In genomic region chr7:108525985-108526767, GRCh38 we compare ENCODE assay signal across 8 cellular contexts. TPM values are rescaled to one million over a fixed set of nuclear protein-coding genes. Genes with fewer than 3 reads are reported as not detected.
A peak's percentile ranks its signal among the peaks of the same experiment; 100 is the strongest.
DNase-seq lines count a peak whose midpoint lies in the region; ATAC-seq and FAIRE-seq lines count a peak whose summit lies in the region.

Gene PNPLA8, minus strand, starts transcription at chr7:108526135. Its CDS starts 10,644 bp downstream, at chr7:108515491.

- H3K9me3 ChIP-seq in KOPT-K1 (ENCODE audit: insufficient read depth, low read length, poor library complexity, severe bottlenecking), result no peaks in the 10 kb centered on the region
- H3K9me3 ChIP-seq in muscle layer of colon (ENCODE audit: low read length), result no peaks in the 10 kb centered on the region

- DNase-seq in DMS79 (lab: John Stamatoyannopoulos, UW) (peak; percentile 99), RCC 7860 (ENCODE audit: low spot score) (peak; percentile 99)
- DNase-seq in activated T-cell treated with anti-CD3 and anti-CD28 coated beads, Interleukin-2, amount 50 U/mL, for 72 hours, result peak; percentile 100
- peak; percentile 100 for DNase-seq in stimulated activated CD8-positive, alpha-beta memory T cell treated with anti-CD3 and anti-CD28 coated beads, Interleukin-7, amount 100 ng/mL, for 24 hours (ENCODE audit: low read depth)

- FAIRE-seq in RCC 7860 (lab: Jason Lieb, UNC), result peak; percentile 93

- H3K36me3 Mint-ChIP-seq in activated T-cell treated with anti-CD3 and anti-CD28 coated beads, Interleukin-2, amount 50 U/mL, for 72 hours (ENCODE audit: insufficient read depth in 2 of 2), result peaks cover 2 to 3% of the 10 kb centered on the region in 2 donors

- peak within 1 kb of the TSS; percentile 84 for H3K27ac ChIP-seq in KOPT-K1 (ENCODE audit: low read depth, low read length, poor library complexity, severe bottlenecking)
- peak within 1 kb of the TSS; percentile 95 for H3K27ac ChIP-seq in muscle layer of colon (ENCODE audit: low read depth, low read length)

- H3K4me3 Mint-ChIP-seq in activated T-cell treated with anti-CD3 and anti-CD28 coated beads, Interleukin-2, amount 50 U/mL, for 72 hours, result peak within 1 kb of the TSS; percentile 94

- H3K9ac ChIP-seq in muscle layer of colon (ENCODE audit: low read length), result peak within 1 kb of the TSS; percentile 67

- ATAC-seq in GM21786 (IDR thresholded peaks at IDR 0.05; ENCODE audit: unreplicated experiment), result peak; percentile 87
- peak; percentile 94 to 95 for ATAC-seq in activated T-cell treated with anti-CD3 and anti-CD28 coated beads, Interleukin-2, amount 50 U/mL, for 72 hours (replicated peaks in 1 of 2)
- ATAC-seq in esophagus mucosa, result peak; percentile 96

- H3K36me3 ChIP-seq in KOPT-K1 (ENCODE audit: insufficient read depth, low read length) (no peaks in the 10 kb centered on the region), muscle layer of colon (ENCODE audit: insufficient read depth, low read length) (no peaks in the 10 kb centered on the region)

- peaks cover 33% of the 10 kb centered on the region for H3K4me1 ChIP-seq in muscle layer of colon (ENCODE audit: insufficient read depth, low read length)

- no peaks in the 10 kb centered on the region for H3K27me3 ChIP-seq in muscle layer of colon (ENCODE audit: control insufficient read depth in 1 of 2, insufficient read depth in 2 of 2, low read length in 2 of 2)

- H3K4me1 Mint-ChIP-seq in activated T-cell treated with anti-CD3 and anti-CD28 coated beads, Interleukin-2, amount 50 U/mL, for 72 hours (ENCODE audit: low read depth), result peaks cover 44% of the 10 kb centered on the region

- H3K4me3 ChIP-seq in muscle layer of colon (ENCODE audit: low read depth in 1 of 2, low read length in 2 of 2), result peak within 1 kb of the TSS; percentile 77 to 89

- H3K27ac Mint-ChIP-seq in activated T-cell treated with anti-CD3 and anti-CD28 coated beads, Interleukin-2, amount 50 U/mL, for 72 hours, result peak within 1 kb of the TSS; percentile 96

- H3K27me3 Mint-ChIP-seq in activated T-cell treated with anti-CD3 and anti-CD28 coated beads, Interleukin-2, amount 50 U/mL, for 72 hours (ENCODE audit: low read depth), result no peaks in the 10 kb centered on the region

- H3K9me3 Mint-ChIP-seq in activated T-cell treated with anti-CD3 and anti-CD28 coated beads, Interleukin-2, amount 50 U/mL, for 72 hours, result no peaks in the 10 kb centered on the region

RNA-seq across cellular contexts. Expression of gene PNPLA8, which starts in this region (rescaled TPM):
- total RNA-seq in activated T-cell treated with anti-CD3 and anti-CD28 coated beads, Interleukin-2, amount 50 U/mL, for 72 hours, result 10 to 100 TPM; 23.1 to 29.9 TPM
- total RNA-seq in esophagus mucosa, result 19.7 TPM

Comparison
In these comparisons a context has a peak if more than half of its experiments do, and no peak if none do; other contexts are left out.
1. Peak in every context shown above with its lines: DNase-seq, ATAC-seq, H3K4me3 ChIP-seq and H3K27ac ChIP-seq.